Comparison of ENCODE assay signal across 1 cellular context in genomic region chr11:65260756-65261590, GRCh38.
TF ChIP-seq lines count a peak whose summit lies in the region.

No MANE protein-coding gene starts in this region.

TF ChIP-seq in GM23338, 12 proteins besides CTCF, POLR2A, EP300 and RAD21 (continued from another document):
- TF ChIP-seq ZNF462 (CRISPR knock-in tag; IDR thresholded peaks at IDR 0.05), result no peak
TF ChIP-seq in GM23338: peak in this region for 0.
